In genomic region chr17:80743181-80743771, GRCh38 we compare ENCODE assay signal across 10 cellular contexts.
DNase-seq lines count a peak whose midpoint lies in the region; ATAC-seq and TF ChIP-seq lines count a peak whose summit lies in the region.
"Had no signal": no experiment of that assay in that cellular context is flagged by ENCODE, and none has a peak within 500 bp of the region (broad histone marks: within the 10 kb centered on the region; RNA-seq: fewer than 3 reads in every experiment).

No MANE protein-coding gene starts in this region.

- H3K27me3 ChIP-seq in liver (ENCODE audit: control insufficient read depth in 4 of 4, insufficient read depth in 4 of 4, low read length in 3 of 4) = no peaks in the 10 kb centered on the region
- H3K27me3 ChIP-seq in MG63 = no peaks in the 10 kb centered on the region
- H3K27me3 ChIP-seq: BLaER1 treated with 17β-estradiol and CSF1 and Interleukin-3, amounts not matched to agents 10 nM and 100 nM had no signal

- H3K4me1 ChIP-seq in liver (ENCODE audit: control insufficient read depth in 4 of 4, insufficient read depth in 4 of 4, low read length in 3 of 4) = peaks cover 0 to 10% (median 4%) of the 10 kb centered on the region in 4 donors

- H3K36me3 ChIP-seq in liver (ENCODE audit: control insufficient read depth in 4 of 4, insufficient read depth in 3 of 4, low read depth in 1 of 4, low read length in 3 of 4) (no peaks in the 10 kb centered on the region), MG63 (peaks cover 6% of the 10 kb centered on the region)

- H3K9me3 ChIP-seq in liver (ENCODE audit: control insufficient read depth in 4 of 4, low read length in 3 of 4) (no peaks in the 10 kb centered on the region), MG63 (peaks cover 2% of the 10 kb centered on the region)

- TF ChIP-seq CTCF in liver (IDR thresholded peaks at IDR 0.05; ENCODE audit: low read depth, low read length, missing input control) (no peak), coronary artery (IDR thresholded peaks at IDR 0.05) (no peak)

- peak overlapping the region in 1 of 2 donors; percentile 43 for H3K9ac ChIP-seq in liver (ENCODE audit: low read depth in 1 of 2, low read length in 2 of 2)
- H3K9ac ChIP-seq: BLaER1 treated with 17β-estradiol and CSF1 and Interleukin-3, amounts not matched to agents 10 nM and 100 nM had no signal

- peak; percentile 40 for DNase-seq in stimulated activated CD4-positive, alpha-beta T cell treated with anti-CD3 and anti-CD28 coated beads, Interleukin-12 subunit alpha, Interleukin-12 subunit beta, amount 100 ng/mL, for 4 hours
- no peak for DNase-seq in stimulated activated CD4-positive, alpha-beta T cell treated with anti-CD3 and anti-CD28 coated beads, Interleukin-2, amount 100 ng/mL, for 48 hours
- DNase-seq in activated naive CD4-positive, alpha-beta T cell treated with anti-CD3 and anti-CD28 coated beads, Interleukin-2, amount 50 U/mL, for 16 hours = peak; percentile 73
- DNase-seq in HCEC 1CT (no peak), MG63 (no peak), coronary artery (ENCODE audit: low spot score) (no peak)
- DNase-seq: KG1 had no signal

- no peak for ATAC-seq in HG02642 (IDR thresholded peaks at IDR 0.05; ENCODE audit: poor library complexity, unreplicated experiment)

- no peak for TF ChIP-seq RAD21 in liver (IDR thresholded peaks at IDR 0.05)

- peak overlapping the region; percentile 35 to 54 for H3K27ac ChIP-seq in liver (ENCODE audit: low read depth in 1 of 2, low read length in 2 of 2)
- no peak overlapping the region for H3K27ac ChIP-seq in coronary artery
- H3K27ac ChIP-seq: BLaER1 treated with 17β-estradiol and CSF1 and Interleukin-3, amounts not matched to agents 10 nM and 100 nM had no signal

- 93% methylated on average over 15 of the region's 15 CpGs for WGBS in liver

- H3K4me3 ChIP-seq in liver (ENCODE audit: low read depth in 1 of 3, low read length in 3 of 3) (no peak overlapping the region), MG63 (no peak overlapping the region), coronary artery (no peak overlapping the region)
- H3K4me3 ChIP-seq: BLaER1 treated with 17β-estradiol and CSF1 and Interleukin-3, amounts not matched to agents 10 nM and 100 nM had no signal

TF ChIP-seq in liver, 16 proteins besides CTCF, POLR2A, EP300 and RAD21:
- TF ChIP-seq SP1 (IDR thresholded peaks at IDR 0.05) (peak; percentile 70), RXRA (IDR thresholded peaks at IDR 0.05) (peak in 1 of 2 donors; percentile 74), GABPA (IDR thresholded peaks at IDR 0.05 in 1 of 2, conservative IDR thresholded peaks at IDR 0.05 in 1 of 2) (no peak), HNF4A (conservative IDR thresholded peaks at IDR 0.05) (peak in 1 of 2 donors; percentile 94), EGR1 (IDR thresholded peaks at IDR 0.05; ENCODE audit: low read depth in 2 of 2) (peak in 1 of 2 donors; percentile 43), HNF4G (IDR thresholded peaks at IDR 0.05) (peak; percentile 68), YY1 (IDR thresholded peaks at IDR 0.05) (no peak)
- TF ChIP-seq, protein P1, sequence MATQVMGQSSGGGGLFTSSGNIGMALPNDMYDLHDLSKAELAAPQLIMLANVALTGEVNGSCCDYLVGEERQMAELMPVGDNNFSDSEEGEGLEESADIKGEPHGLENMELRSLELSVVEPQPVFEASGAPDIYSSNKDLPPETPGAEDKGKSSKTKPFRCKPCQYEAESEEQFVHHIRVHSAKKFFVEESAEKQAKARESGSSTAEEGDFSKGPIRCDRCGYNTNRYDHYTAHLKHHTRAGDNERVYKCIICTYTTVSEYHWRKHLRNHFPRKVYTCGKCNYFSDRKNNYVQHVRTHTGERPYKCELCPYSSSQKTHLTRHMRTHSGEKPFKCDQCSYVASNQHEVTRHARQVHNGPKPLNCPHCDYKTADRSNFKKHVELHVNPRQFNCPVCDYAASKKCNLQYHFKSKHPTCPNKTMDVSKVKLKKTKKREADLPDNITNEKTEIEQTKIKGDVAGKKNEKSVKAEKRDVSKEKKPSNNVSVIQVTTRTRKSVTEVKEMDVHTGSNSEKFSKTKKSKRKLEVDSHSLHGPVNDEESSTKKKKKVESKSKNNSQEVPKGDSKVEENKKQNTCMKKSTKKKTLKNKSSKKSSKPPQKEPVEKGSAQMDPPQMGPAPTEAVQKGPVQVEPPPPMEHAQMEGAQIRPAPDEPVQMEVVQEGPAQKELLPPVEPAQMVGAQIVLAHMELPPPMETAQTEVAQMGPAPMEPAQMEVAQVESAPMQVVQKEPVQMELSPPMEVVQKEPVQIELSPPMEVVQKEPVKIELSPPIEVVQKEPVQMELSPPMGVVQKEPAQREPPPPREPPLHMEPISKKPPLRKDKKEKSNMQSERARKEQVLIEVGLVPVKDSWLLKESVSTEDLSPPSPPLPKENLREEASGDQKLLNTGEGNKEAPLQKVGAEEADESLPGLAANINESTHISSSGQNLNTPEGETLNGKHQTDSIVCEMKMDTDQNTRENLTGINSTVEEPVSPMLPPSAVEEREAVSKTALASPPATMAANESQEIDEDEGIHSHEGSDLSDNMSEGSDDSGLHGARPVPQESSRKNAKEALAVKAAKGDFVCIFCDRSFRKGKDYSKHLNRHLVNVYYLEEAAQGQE (IDR thresholded peaks at IDR 0.05) = no peak

Comparison
In these comparisons a context has a peak if more than half of its experiments do, and no peak if none do; other contexts are left out.
1. DNase-seq: peak in stimulated activated CD4-positive, alpha-beta T cell treated with anti-CD3 and anti-CD28 coated beads, Interleukin-12 subunit alpha, Interleukin-12 subunit beta, amount 100 ng/mL, for 4 hours (single experiment) and activated naive CD4-positive, alpha-beta T cell treated with anti-CD3 and anti-CD28 coated beads, Interleukin-2, amount 50 U/mL, for 16 hours (single experiment); none in stimulated activated CD4-positive, alpha-beta T cell treated with anti-CD3 and anti-CD28 coated beads, Interleukin-2, amount 100 ng/mL, for 48 hours (0 of 2), HCEC 1CT (single experiment), MG63 (single experiment) and coronary artery (single experiment).
2. H3K27ac ChIP-seq: peak in liver (2 of 2); none in coronary artery (0 of 2).